ENCODE assay signal across 1 cellular context in the genomic region with DNA sequence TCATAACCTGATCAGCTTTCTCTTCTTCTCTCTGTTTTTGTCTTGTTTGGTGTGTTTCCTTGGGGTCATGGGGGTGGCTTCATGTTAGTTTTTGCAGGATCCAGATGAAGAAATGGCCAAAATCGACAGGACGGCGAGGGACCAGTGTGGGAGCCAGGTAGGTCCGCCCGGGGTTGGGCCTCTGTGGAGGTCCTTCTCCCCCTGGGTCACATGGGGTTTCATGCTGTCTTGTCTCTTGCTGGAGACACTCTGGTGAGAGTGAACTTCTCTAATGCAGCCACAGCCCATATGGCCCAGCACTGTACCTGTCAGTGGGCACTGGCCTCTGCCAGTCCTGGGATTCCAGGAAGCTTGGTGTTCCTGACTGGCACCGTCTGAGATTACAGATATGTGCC.
TF ChIP-seq lines count a peak whose summit lies in the region.

No MANE protein-coding gene starts in this region.

TF ChIP-seq in WTC11, 78 proteins besides CTCF, POLR2A, EP300 and RAD21 (continued from another document):
- TF ChIP-seq, protein P1, sequence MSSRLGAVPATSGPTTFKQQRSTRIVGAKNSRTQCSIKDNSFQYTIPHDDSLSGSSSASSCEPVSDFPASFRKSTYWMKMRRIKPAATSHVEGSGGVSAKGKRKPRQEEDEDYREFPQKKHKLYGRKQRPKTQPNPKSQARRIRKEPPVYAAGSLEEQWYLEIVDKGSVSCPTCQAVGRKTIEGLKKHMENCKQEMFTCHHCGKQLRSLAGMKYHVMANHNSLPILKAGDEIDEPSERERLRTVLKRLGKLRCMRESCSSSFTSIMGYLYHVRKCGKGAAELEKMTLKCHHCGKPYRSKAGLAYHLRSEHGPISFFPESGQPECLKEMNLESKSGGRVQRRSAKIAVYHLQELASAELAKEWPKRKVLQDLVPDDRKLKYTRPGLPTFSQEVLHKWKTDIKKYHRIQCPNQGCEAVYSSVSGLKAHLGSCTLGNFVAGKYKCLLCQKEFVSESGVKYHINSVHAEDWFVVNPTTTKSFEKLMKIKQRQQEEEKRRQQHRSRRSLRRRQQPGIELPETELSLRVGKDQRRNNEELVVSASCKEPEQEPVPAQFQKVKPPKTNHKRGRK (CRISPR knock-in tag; IDR thresholded peaks at IDR 0.05; ENCODE audit: borderline replicate concordance) = no peak
- TF ChIP-seq TEAD1 (CRISPR knock-in tag; IDR thresholded peaks at IDR 0.05) (no peak), ZNF219 (CRISPR knock-in tag; IDR thresholded peaks at IDR 0.05; ENCODE audit: borderline replicate concordance) (no peak), NR3C1 (CRISPR knock-in tag; conservative IDR thresholded peaks at IDR 0.05; ENCODE audit: low read depth) (no peak), ATF1 (CRISPR knock-in tag; IDR thresholded peaks at IDR 0.05) (no peak), ZNF263 (CRISPR knock-in tag; IDR thresholded peaks at IDR 0.05; ENCODE audit: low read depth) (no peak)
- TF ChIP-seq, protein P2, sequence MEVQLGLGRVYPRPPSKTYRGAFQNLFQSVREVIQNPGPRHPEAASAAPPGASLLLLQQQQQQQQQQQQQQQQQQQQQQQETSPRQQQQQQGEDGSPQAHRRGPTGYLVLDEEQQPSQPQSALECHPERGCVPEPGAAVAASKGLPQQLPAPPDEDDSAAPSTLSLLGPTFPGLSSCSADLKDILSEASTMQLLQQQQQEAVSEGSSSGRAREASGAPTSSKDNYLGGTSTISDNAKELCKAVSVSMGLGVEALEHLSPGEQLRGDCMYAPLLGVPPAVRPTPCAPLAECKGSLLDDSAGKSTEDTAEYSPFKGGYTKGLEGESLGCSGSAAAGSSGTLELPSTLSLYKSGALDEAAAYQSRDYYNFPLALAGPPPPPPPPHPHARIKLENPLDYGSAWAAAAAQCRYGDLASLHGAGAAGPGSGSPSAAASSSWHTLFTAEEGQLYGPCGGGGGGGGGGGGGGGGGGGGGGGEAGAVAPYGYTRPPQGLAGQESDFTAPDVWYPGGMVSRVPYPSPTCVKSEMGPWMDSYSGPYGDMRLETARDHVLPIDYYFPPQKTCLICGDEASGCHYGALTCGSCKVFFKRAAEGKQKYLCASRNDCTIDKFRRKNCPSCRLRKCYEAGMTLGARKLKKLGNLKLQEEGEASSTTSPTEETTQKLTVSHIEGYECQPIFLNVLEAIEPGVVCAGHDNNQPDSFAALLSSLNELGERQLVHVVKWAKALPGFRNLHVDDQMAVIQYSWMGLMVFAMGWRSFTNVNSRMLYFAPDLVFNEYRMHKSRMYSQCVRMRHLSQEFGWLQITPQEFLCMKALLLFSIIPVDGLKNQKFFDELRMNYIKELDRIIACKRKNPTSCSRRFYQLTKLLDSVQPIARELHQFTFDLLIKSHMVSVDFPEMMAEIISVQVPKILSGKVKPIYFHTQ (CRISPR knock-in tag; IDR thresholded peaks at IDR 0.05) = no peak
